ENCODE assay signal across 8 cellular contexts in genomic region chr2:119264781-119265692, GRCh38. TPM values are rescaled to one million over a fixed set of nuclear protein-coding genes. Genes with fewer than 3 reads are reported as not detected.
DNase-seq lines count a peak whose midpoint lies in the region; ATAC-seq, FAIRE-seq and TF ChIP-seq lines count a peak whose summit lies in the region.

No MANE protein-coding gene starts in this region.

- H3K4me3 ChIP-seq in A673 (ENCODE audit: low read depth, low read length, poor library complexity, severe bottlenecking): no peak overlapping the region
- H3K4me3 ChIP-seq in MG63: no peak overlapping the region
- no peak overlapping the region for H3K4me3 ChIP-seq in RWPE2 (ENCODE audit: severe bottlenecking)

- H3K4me3 Mint-ChIP-seq in HFFc6: no peak overlapping the region
- H3K4me3 Mint-ChIP-seq in type B pancreatic cell: no peak overlapping the region

- no peak overlapping the region for H3K27ac ChIP-seq in A673 (ENCODE audit: low read depth, low read length, poor library complexity, severe bottlenecking)
- H3K27ac ChIP-seq in RWPE2 (ENCODE audit: poor library complexity, severe bottlenecking): no peak overlapping the region

- no peak overlapping the region for H3K27ac Mint-ChIP-seq in HFFc6
- H3K27ac Mint-ChIP-seq in type B pancreatic cell: no peak overlapping the region

- TF ChIP-seq POLR2A in GM12892 (IDR thresholded peaks at IDR 0.05; ENCODE audit: low read depth, low read length): no peak

- peaks cover 15% of the 10 kb centered on the region for H3K4me1 Mint-ChIP-seq in HFFc6 (ENCODE audit: low read depth)
- no peaks in the 10 kb centered on the region for H3K4me1 Mint-ChIP-seq in type B pancreatic cell (ENCODE audit: unreplicated experiment)

- ATAC-seq in RWPE2 (ENCODE audit: low read depth): peak; percentile 95

- no peaks in the 10 kb centered on the region for H3K36me3 ChIP-seq in A673 (ENCODE audit: insufficient read depth, low read length, poor library complexity, severe bottlenecking)
- peaks cover 16% of the 10 kb centered on the region for H3K36me3 ChIP-seq in MG63
- no peaks in the 10 kb centered on the region for H3K36me3 ChIP-seq in RWPE2 (ENCODE audit: low read depth)

- FAIRE-seq in GM12892 (lab: Jason Lieb, UNC): peak; percentile 94

- H3K27me3 ChIP-seq in A673 (replicated peaks; ENCODE audit: insufficient read depth, low read depth, low read length, poor library complexity): no peaks in the 10 kb centered on the region
- no peaks in the 10 kb centered on the region for H3K27me3 ChIP-seq in MG63
- no peaks in the 10 kb centered on the region for H3K27me3 ChIP-seq in RWPE2 (ENCODE audit: insufficient read depth, poor library complexity, severe bottlenecking)

- CTCF ChIA-PET in A673 (lab: Charles Lee): interaction anchor here (0.6 kb wide), 1 partner anchor 72 kb away, joined by 4 read pairs; no protein-coding TSS in a partner anchor

- intact Hi-C loops in A673 (cut with micrococcal nuclease; ENCODE audit: unreplicated experiment): no loop called here

- POLR2A ChIA-PET in A673 (lab: Charles Lee; ENCODE audit: low non-redundant PET): no interaction called here

- H3K36me3 Mint-ChIP-seq in HFFc6 (ENCODE audit: low read depth) (no peaks in the 10 kb centered on the region), type B pancreatic cell (no peaks in the 10 kb centered on the region)

- peak; percentile 84 for TF ChIP-seq CTCF in A673 (conservative IDR thresholded peaks at IDR 0.05; ENCODE audit: low read depth, low read length)
- TF ChIP-seq CTCF in HFFc6 (IDR thresholded peaks at IDR 0.05): peak; percentile 93
- TF ChIP-seq CTCF in RWPE2 (IDR thresholded peaks at IDR 0.05; ENCODE audit: poor library complexity, severe bottlenecking): peak; percentile 86
- TF ChIP-seq CTCF in type B pancreatic cell (conservative IDR thresholded peaks at IDR 0.05): peak; percentile 81

- H3K9me3 ChIP-seq in A673 (ENCODE audit: low read depth, low read length, poor library complexity, severe bottlenecking) (no peaks in the 10 kb centered on the region), MG63 (no peaks in the 10 kb centered on the region), RWPE2 (ENCODE audit: severe bottlenecking) (no peaks in the 10 kb centered on the region)

- H3K9me3 Mint-ChIP-seq in HFFc6 (no peaks in the 10 kb centered on the region), type B pancreatic cell (no peaks in the 10 kb centered on the region)

- BruUV-seq in A673 (replicated peaks; lab: Mats Ljungman, UMichigan): no TSS peak

- H3K27me3 Mint-ChIP-seq in HFFc6 (ENCODE audit: insufficient read depth) (peaks cover 5% of the 10 kb centered on the region; the same call in 1 of the 2 replicates), type B pancreatic cell (peaks cover 10% of the 10 kb centered on the region)

- H3K4me1 ChIP-seq in A673 (ENCODE audit: insufficient read depth, low read length, poor library complexity, severe bottlenecking) (no peaks in the 10 kb centered on the region), RWPE2 (ENCODE audit: insufficient read depth, poor library complexity, severe bottlenecking) (no peaks in the 10 kb centered on the region)

- DNase-seq in A673 (ENCODE audit: low spot score): peak; percentile 54
- DNase-seq in GM12892 (ENCODE audit: insufficient read length): peak; percentile 58
- DNase-seq in HFFc6: peak; percentile 42
- peak; percentile 26 for DNase-seq in MG63
- no peak for DNase-seq in RWPE2 (ENCODE audit: low spot score)
- DNase-seq in central memory CD4-positive, alpha-beta T cell: peak; percentile 10
- DNase-seq in lung microvascular endothelial cell (ENCODE audit: low read depth in 2 of 2): peak; percentile 61 to 87
- DNase-seq in type B pancreatic cell (ENCODE audit: extremely low spot score, unreplicated experiment): no peak

RNA-seq across cellular contexts. Expression of gene STEAP3, which starts 41.4 kb away (rescaled TPM):
- total RNA-seq in A673 (2021): 19.3 and 20.3 TPM in 2 replicates
- 3.4 TPM for polyA plus RNA-seq in GM12892 (2012; ENCODE audit: missing spikeins)
- 10 to 100 TPM; 20.7 to 37.3 (median 30.9) TPM for total RNA-seq in HFFc6 (2021; fragmentation: NEBNext Ultra II Directional; extraction: Animal tissue kit (Norgen Biotek cat#: 25700))
- 7.6 and 8.1 TPM in 2 replicates for total RNA-seq in MG63 (2014; rRNA removed; shearing (Covaris generic); ENCODE audit: low replicate concordance)
- 4.6 and 7.2 TPM in 2 replicates for total RNA-seq in lung microvascular endothelial cell
- total RNA-seq in type B pancreatic cell (ENCODE audit: low replicate concordance): 19.0 and 25.5 TPM in 2 replicates

Comparison
In these comparisons a context has a peak if more than half of its experiments do, and no peak if none do; other contexts are left out.
1. DNase-seq: peak in A673 (single experiment), GM12892 (single experiment), HFFc6 (single experiment), MG63 (single experiment), central memory CD4-positive, alpha-beta T cell (single experiment) and lung microvascular endothelial cell (2 of 2); none in RWPE2 (single experiment) and type B pancreatic cell (single experiment).
2. Peak in every context shown above with its lines, with median percentiles within 50 percentile points of each other: CTCF ChIP-seq.